Comparison of ENCODE assay signal across 8 cellular contexts in genomic region chr11:33742249-33742851, GRCh38. TPM values are rescaled to one million over a fixed set of nuclear protein-coding genes. Genes with fewer than 3 reads are reported as not detected.
DNase-seq lines count a peak whose midpoint lies in the region; ATAC-seq and TF ChIP-seq lines count a peak whose summit lies in the region.

No MANE protein-coding gene starts in this region.

- H3K27ac ChIP-seq in endodermal cell (ENCODE audit: low read depth, low read length) = no peak overlapping the region
- no peak overlapping the region for H3K27ac ChIP-seq in neural progenitor cell

- H3K27me3 ChIP-seq in endodermal cell (ENCODE audit: control insufficient read depth, insufficient read depth, low read length, poor library complexity, severe bottlenecking) (no peaks in the 10 kb centered on the region), neural progenitor cell (no peaks in the 10 kb centered on the region)

- H4K20me1 ChIP-seq in neural progenitor cell (ENCODE audit: low read depth) = no peaks in the 10 kb centered on the region

- no peaks in the 10 kb centered on the region for H3K9me3 ChIP-seq in endodermal cell (ENCODE audit: control insufficient read depth, low read length)
- no peaks in the 10 kb centered on the region for H3K9me3 ChIP-seq in neural progenitor cell (ENCODE audit: low read depth)

- TF ChIP-seq CTCF in endodermal cell (conservative IDR thresholded peaks at IDR 0.05) (peak; percentile 25), neural progenitor cell (IDR thresholded peaks at IDR 0.05) (peak; percentile 24)

- WGBS in endodermal cell (ENCODE audit: insufficient coverage in 1 of 2, insufficient read length in 1 of 2), 2 experiments = 96% methylated on average over 2 of the region's 3 CpGs; no CpG with 5 or more reads in 1 of the 2 experiments

- H3K36me3 Mint-ChIP-seq in endodermal cell (ENCODE audit: low read depth) = no peaks in the 10 kb centered on the region
- H3K36me3 Mint-ChIP-seq in neural progenitor cell = peaks cover 10% of the 10 kb centered on the region

- H3K9ac ChIP-seq in endodermal cell (ENCODE audit: extremely low read depth, low read length, poor library complexity, severe bottlenecking) (no peak overlapping the region), neural progenitor cell (no peak overlapping the region)

- H3K79me2 ChIP-seq in neural progenitor cell (ENCODE audit: low read depth) = no peaks in the 10 kb centered on the region

- no peak for ATAC-seq in HG03196 (IDR thresholded peaks at IDR 0.05; ENCODE audit: unreplicated experiment)
- no peak for ATAC-seq in GM19351 (IDR thresholded peaks at IDR 0.05; ENCODE audit: unreplicated experiment)

- H3K4me1 Mint-ChIP-seq in endodermal cell (peaks cover 9% of the 10 kb centered on the region), neural progenitor cell (no peaks in the 10 kb centered on the region)

- H3K4me3 ChIP-seq in endodermal cell (ENCODE audit: low read length) (no peak overlapping the region), neural progenitor cell (no peak overlapping the region)

- DNase-seq in NCI-H1092 treated with DMSO at 0.1 percent for 48 hours (lab: John Stamatoyannopoulos, UW) (peak; percentile 32), NCI-H1092 (lab: John Stamatoyannopoulos, UW) (no peak), NCI-H2171 treated with DMSO at 0.1 percent for 48 hours (lab: John Stamatoyannopoulos, UW) (peak; percentile 74), endodermal cell (no peak), neural progenitor cell (ENCODE audit: low spot score) (no peak)
- DNase-seq in activated CD8-positive, alpha-beta memory T cell treated with anti-CD3 and anti-CD28 coated beads, Interleukin-2, amount 50 U/mL, for 4 hours = no peak

- H3K9me3 Mint-ChIP-seq in endodermal cell (peaks cover 3% of the 10 kb centered on the region), neural progenitor cell (no peaks in the 10 kb centered on the region)

- peaks cover 5% of the 10 kb centered on the region for H3K27me3 Mint-ChIP-seq in endodermal cell (ENCODE audit: insufficient read depth)
- H3K27me3 Mint-ChIP-seq in neural progenitor cell (ENCODE audit: insufficient read depth, low read depth) = peaks cover 2% of the 10 kb centered on the region

- H3F3A ChIP-seq in neural progenitor cell (ENCODE audit: low read depth) = peaks cover 3% of the 10 kb centered on the region

- H2AFZ ChIP-seq in neural progenitor cell (replicated peaks) = no peak overlapping the region

- H3K27ac Mint-ChIP-seq in endodermal cell (no peak overlapping the region), neural progenitor cell (no peak overlapping the region)

- H3K36me3 ChIP-seq in endodermal cell (ENCODE audit: control insufficient read depth, insufficient read depth, low read length) (peaks cover 8% of the 10 kb centered on the region), neural progenitor cell (peaks cover 6% of the 10 kb centered on the region)

- no peak overlapping the region for H3K4me2 ChIP-seq in neural progenitor cell

- H3K4me3 Mint-ChIP-seq in endodermal cell = no peak overlapping the region
- no peak overlapping the region for H3K4me3 Mint-ChIP-seq in neural progenitor cell

- H3K4me1 ChIP-seq in endodermal cell (ENCODE audit: control insufficient read depth, insufficient read depth, low read length) (no peaks in the 10 kb centered on the region), neural progenitor cell (no peaks in the 10 kb centered on the region)

RNA-seq across cellular contexts. Expression of gene CD59, which starts 6.1 kb away (rescaled TPM):
- total RNA-seq in endodermal cell (100 to 1,000 TPM; 111 to 142 TPM), neural progenitor cell (ENCODE audit: low replicate concordance) (42.8 and 74.7 TPM in 2 replicates)
- polyA plus RNA-seq in endodermal cell (2013, experiment 1 of 2) = 89.8 TPM
- polyA plus RNA-seq in endodermal cell (2013, experiment 2 of 2) = 75.8 TPM

RNA-seq across cellular contexts. Expression of gene FBXO3, which starts 32.0 kb away (rescaled TPM):
- total RNA-seq in endodermal cell = 10 to 100 TPM; 12.8 to 15.0 TPM
- 30.7 TPM for polyA plus RNA-seq in endodermal cell (2013, experiment 1 of 2)
- polyA plus RNA-seq in endodermal cell (2013, experiment 2 of 2) = 28.3 TPM
- total RNA-seq in neural progenitor cell (ENCODE audit: low replicate concordance) = 40.2 and 61.0 TPM in 2 replicates

RNA-seq across cellular contexts. Expression of gene C11orf91, which starts 41.7 kb away (rescaled TPM):
- total RNA-seq in endodermal cell = 1 to 10 TPM in 1 of 2 donors, not detected in 1; 1.0 TPM
- 0.89 TPM for polyA plus RNA-seq in endodermal cell (2013, experiment 1 of 2)
- 1.1 TPM for polyA plus RNA-seq in endodermal cell (2013, experiment 2 of 2)
- total RNA-seq in neural progenitor cell (ENCODE audit: low replicate concordance) = not detected in 2 replicates

Comparison
In these comparisons a context has a peak if more than half of its experiments do, and no peak if none do; other contexts are left out.
1. DNase-seq: peak in NCI-H1092 treated with DMSO at 0.1 percent for 48 hours (single experiment) and NCI-H2171 treated with DMSO at 0.1 percent for 48 hours (single experiment); none in NCI-H1092 (single experiment), endodermal cell (single experiment), neural progenitor cell (single experiment) and activated CD8-positive, alpha-beta memory T cell treated with anti-CD3 and anti-CD28 coated beads, Interleukin-2, amount 50 U/mL, for 4 hours (single experiment).